Comparison of ENCODE assay signal across 7 cellular contexts in genomic region chr12:24839268-24839791, GRCh38.
DNase-seq lines count a peak whose midpoint lies in the region; ATAC-seq and TF ChIP-seq lines count a peak whose summit lies in the region.

No MANE protein-coding gene starts in this region.

- DNase-seq in activated T-helper 1 cell treated with anti-CD3 and anti-CD28 coated beads, Interleukin-12 subunit alpha, Interleukin-12 subunit beta, Interleukin-2, Interleukin-4 antibody, amounts not matched to agents 30 ng/mL and 10 ng/mL and 1 ng/mL, durations not matched to agents 14 hours and 24 hours and 36 hours (ENCODE audit: low spot score) = peak; percentile 71
- DNase-seq in stimulated activated CD4-positive, alpha-beta T cell treated with anti-CD3 and anti-CD28 coated beads, Interleukin-1b, Interleukin-23, amount 100 ng/mL, for 4 hours (ENCODE audit: low read depth in 2 of 2) = peak; percentile 28 to 46
- no peak for DNase-seq in testis
- DNase-seq in NCI-H146 (lab: John Stamatoyannopoulos, UW) = no peak
- no peak for DNase-seq in DMS53 treated with DMSO at 0.1 percent for 48 hours (lab: John Stamatoyannopoulos, UW; ENCODE audit: unreplicated experiment)

- H3K27me3 ChIP-seq in testis = no peaks in the 10 kb centered on the region

- no peaks in the 10 kb centered on the region for H3K9me3 ChIP-seq in testis

- intact Hi-C loops in activated T-helper 1 cell treated with anti-CD3 and anti-CD28 coated beads, Interleukin-12 subunit alpha, Interleukin-12 subunit beta, Interleukin-2, Interleukin-4 antibody, amounts not matched to agents 30 ng/mL and 10 ng/mL and 1 ng/mL, durations not matched to agents 14 hours and 24 hours and 36 hours (cut with micrococcal nuclease) = loop anchor here (1.0 to 5.0 kb wide), 18 partner anchors 13 to 887 kb away; partner anchors contain the start of gene KRAS
- intact Hi-C loops in testis (cut with DNase I; ENCODE audit: low total_unique reads) = no loop called here

- no peaks in the 10 kb centered on the region for H3K4me1 ChIP-seq in testis

- H3K9me3 Mint-ChIP-seq in activated T-helper 1 cell treated with anti-CD3 and anti-CD28 coated beads, Interleukin-12 subunit alpha, Interleukin-12 subunit beta, Interleukin-2, Interleukin-4 antibody, amounts not matched to agents 30 ng/mL and 10 ng/mL and 1 ng/mL, durations not matched to agents 14 hours and 24 hours and 36 hours = peaks cover 3% of the 10 kb centered on the region

- H3K36me3 Mint-ChIP-seq in activated T-helper 1 cell treated with anti-CD3 and anti-CD28 coated beads, Interleukin-12 subunit alpha, Interleukin-12 subunit beta, Interleukin-2, Interleukin-4 antibody, amounts not matched to agents 30 ng/mL and 10 ng/mL and 1 ng/mL, durations not matched to agents 14 hours and 24 hours and 36 hours (ENCODE audit: low read depth) = peaks cover 9% of the 10 kb centered on the region

- H3K4me1 Mint-ChIP-seq in activated T-helper 1 cell treated with anti-CD3 and anti-CD28 coated beads, Interleukin-12 subunit alpha, Interleukin-12 subunit beta, Interleukin-2, Interleukin-4 antibody, amounts not matched to agents 30 ng/mL and 10 ng/mL and 1 ng/mL, durations not matched to agents 14 hours and 24 hours and 36 hours (ENCODE audit: low read depth) = peaks cover 59% of the 10 kb centered on the region

- no peaks in the 10 kb centered on the region for H3K27me3 Mint-ChIP-seq in activated T-helper 1 cell treated with anti-CD3 and anti-CD28 coated beads, Interleukin-12 subunit alpha, Interleukin-12 subunit beta, Interleukin-2, Interleukin-4 antibody, amounts not matched to agents 30 ng/mL and 10 ng/mL and 1 ng/mL, durations not matched to agents 14 hours and 24 hours and 36 hours (ENCODE audit: insufficient read depth)

- no peak overlapping the region for H3K27ac ChIP-seq in testis

- TF ChIP-seq CTCF in testis (IDR thresholded peaks at IDR 0.05) = no peak

- peak; percentile 87 for ATAC-seq in GM19395 (IDR thresholded peaks at IDR 0.05; ENCODE audit: unreplicated experiment)
- peak; percentile 82 for ATAC-seq in HG03108 (IDR thresholded peaks at IDR 0.05; ENCODE audit: unreplicated experiment)

- TF ChIP-seq POLR2A in testis (IDR thresholded peaks at IDR 0.05) = no peak

- H3K27ac Mint-ChIP-seq in activated T-helper 1 cell treated with anti-CD3 and anti-CD28 coated beads, Interleukin-12 subunit alpha, Interleukin-12 subunit beta, Interleukin-2, Interleukin-4 antibody, amounts not matched to agents 30 ng/mL and 10 ng/mL and 1 ng/mL, durations not matched to agents 14 hours and 24 hours and 36 hours = peak overlapping the region; percentile 90

- H3K4me3 ChIP-seq in testis = no peak overlapping the region

- no peaks in the 10 kb centered on the region for H3K36me3 ChIP-seq in testis (ENCODE audit: low read depth, missing control alignments)

- peak overlapping the region; percentile 54 for H3K4me3 Mint-ChIP-seq in activated T-helper 1 cell treated with anti-CD3 and anti-CD28 coated beads, Interleukin-12 subunit alpha, Interleukin-12 subunit beta, Interleukin-2, Interleukin-4 antibody, amounts not matched to agents 30 ng/mL and 10 ng/mL and 1 ng/mL, durations not matched to agents 14 hours and 24 hours and 36 hours

- 94 to 96% methylated on average over 13 of the region's 13 CpGs for WGBS in testis, 2 donors

Comparison
In these comparisons a context has a peak if more than half of its experiments do, and no peak if none do; other contexts are left out.
1. DNase-seq: peak in activated T-helper 1 cell treated with anti-CD3 and anti-CD28 coated beads, Interleukin-12 subunit alpha, Interleukin-12 subunit beta, Interleukin-2, Interleukin-4 antibody, amounts not matched to agents 30 ng/mL and 10 ng/mL and 1 ng/mL, durations not matched to agents 14 hours and 24 hours and 36 hours (single experiment) and stimulated activated CD4-positive, alpha-beta T cell treated with anti-CD3 and anti-CD28 coated beads, Interleukin-1b, Interleukin-23, amount 100 ng/mL, for 4 hours (2 of 2); none in testis (single experiment), NCI-H146 (single experiment) and DMS53 treated with DMSO at 0.1 percent for 48 hours (single experiment).